In the genomic region with DNA sequence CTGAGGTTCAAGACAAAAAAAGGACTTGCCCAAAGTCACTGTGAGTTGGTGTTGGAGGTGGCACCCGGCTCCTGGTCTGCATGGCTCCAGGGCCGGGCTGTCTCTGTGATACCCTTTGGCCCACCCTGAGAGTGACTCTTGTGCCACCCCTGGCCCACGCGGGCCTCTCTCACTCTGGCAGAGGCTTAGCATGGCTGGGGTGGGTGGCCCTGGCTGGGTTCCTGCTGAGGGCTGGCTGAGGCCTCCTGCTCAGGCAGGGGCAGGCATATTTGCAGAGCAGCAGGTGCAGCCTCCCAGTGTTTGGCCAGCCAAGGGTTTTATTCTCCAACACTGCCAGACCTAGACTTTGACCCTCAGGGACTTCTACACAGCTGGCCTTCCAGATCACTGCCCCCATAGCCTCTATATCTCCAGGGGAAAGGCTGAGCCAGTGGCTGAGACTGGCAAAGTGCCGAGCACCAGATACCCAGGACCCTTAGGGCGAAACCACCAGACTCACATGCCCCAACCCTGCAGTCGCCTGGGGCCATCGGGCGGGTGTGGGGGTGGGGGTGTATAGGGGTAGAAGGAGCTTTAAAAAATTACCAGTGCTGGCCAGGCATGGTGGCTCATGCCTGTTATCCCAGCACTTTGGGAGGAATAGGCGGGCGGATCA, we compare ENCODE assay signal across 11 cellular contexts.
DNase-seq lines count a peak whose midpoint lies in the region; ATAC-seq lines count a peak whose summit lies in the region.
"Had no signal": no experiment of that assay in that cellular context is flagged by ENCODE, and none has a peak within 500 bp of the region (broad histone marks: within the 10 kb centered on the region; RNA-seq: fewer than 3 reads in every experiment).

No MANE protein-coding gene starts in this region.

- DNase-seq in COLO668 (lab: John Stamatoyannopoulos, UW; ENCODE audit: unreplicated experiment) (peak; percentile 98), HuH-7 (ENCODE audit: low spot score) (peak; percentile 52), NCI-H524 (lab: John Stamatoyannopoulos, UW) (no peak), NCI-H2107 (lab: John Stamatoyannopoulos, UW) (no peak), NCI-H1930 (lab: John Stamatoyannopoulos, UW) (no peak)
- DNase-seq in activated CD8-positive, alpha-beta memory T cell treated with anti-CD3 and anti-CD28 coated beads, Interleukin-2, amount 50 U/mL, for 48 hours: peak; percentile 52
- DNase-seq: stimulated activated naive CD4-positive, alpha-beta T cell; T1000 had no signal

- H3K27me3 ChIP-seq in muscle layer of duodenum (ENCODE audit: low read depth, low read length): peaks cover 2% of the 10 kb centered on the region

- H3K4me3 ChIP-seq in muscle layer of duodenum (ENCODE audit: low read depth in 1 of 2, low read length in 2 of 2): no peak overlapping the region

- H3K36me3 ChIP-seq in muscle layer of duodenum (ENCODE audit: control insufficient read depth in 1 of 2, insufficient read depth in 2 of 2, low read length in 2 of 2): no peaks in the 10 kb centered on the region

- peaks cover 0 to 7% of the 10 kb centered on the region in 2 donors for H3K4me1 ChIP-seq in muscle layer of duodenum (ENCODE audit: control insufficient read depth in 1 of 2, insufficient read depth in 2 of 2, low read length in 2 of 2)

- no peak for ATAC-seq in GM18909 (IDR thresholded peaks at IDR 0.05; ENCODE audit: poor library complexity, unreplicated experiment)
- ATAC-seq: esophagus mucosa had no signal

- no peaks in the 10 kb centered on the region for H3K9me3 ChIP-seq in muscle layer of duodenum (ENCODE audit: control insufficient read depth in 1 of 2, low read length in 2 of 2)

- H3K27ac ChIP-seq in muscle layer of duodenum (ENCODE audit: low read length): peak overlapping the region; percentile 25

Comparison
In these comparisons a context has a peak if more than half of its experiments do, and no peak if none do; other contexts are left out.
1. DNase-seq: peak in COLO668 (single experiment), HuH-7 (single experiment) and activated CD8-positive, alpha-beta memory T cell treated with anti-CD3 and anti-CD28 coated beads, Interleukin-2, amount 50 U/mL, for 48 hours (single experiment); none in NCI-H524 (0 of 2), NCI-H2107 (single experiment) and NCI-H1930 (0 of 2).